In genomic region chr12:2003676-2004112, GRCh38 we compare ENCODE assay signal across 8 cellular contexts. TPM values are rescaled to one million over a fixed set of nuclear protein-coding genes. Genes with fewer than 3 reads are reported as not detected.
DNase-seq lines count a peak whose midpoint lies in the region; ATAC-seq and TF ChIP-seq lines count a peak whose summit lies in the region.

No MANE protein-coding gene starts in this region.

- intact Hi-C loops in adrenal gland (cut with DNase I) = no loop called here

- peak; percentile 53 for DNase-seq in HS-27A (ENCODE audit: low read depth)
- DNase-seq in adrenal gland = no peak
- DNase-seq in stimulated activated effector memory CD8-positive, alpha-beta T cell treated with anti-CD3 and anti-CD28 coated beads, Interleukin-12 subunit alpha, Interleukin-12 subunit beta, amount 100 ng/mL, for 72 hours (ENCODE audit: low spot score in 2 of 2) = no peak
- no peak for DNase-seq in NCI-H446 treated with DMSO at 0.1 percent for 48 hours (lab: John Stamatoyannopoulos, UW)
- DNase-seq in Kasumi-1 (lab: John Stamatoyannopoulos, UW) = no peak

- peaks cover 27% of the 10 kb centered on the region for H3K79me2 ChIP-seq in ACC112 (ENCODE audit: control insufficient read depth, insufficient read depth, low read length, unreplicated experiment)

- H3K9me3 ChIP-seq in adrenal gland (replicated peaks in 1 of 3) (no peaks in the 10 kb centered on the region), iPS-18a (ENCODE audit: control insufficient read depth, low read depth, low read length) (no peaks in the 10 kb centered on the region)

- WGBS in adrenal gland, 4 donors = 1 to 2% (median 1%) methylated on average over 13 of the region's 13 CpGs

- peaks cover 29% of the 10 kb centered on the region for H3K4me1 Mint-ChIP-seq in stimulated activated effector memory CD8-positive, alpha-beta T cell treated with anti-CD3 and anti-CD28 coated beads, Interleukin-12 subunit alpha, Interleukin-12 subunit beta, amount 100 ng/mL, for 72 hours

- H3K36me3 Mint-ChIP-seq in stimulated activated effector memory CD8-positive, alpha-beta T cell treated with anti-CD3 and anti-CD28 coated beads, Interleukin-12 subunit alpha, Interleukin-12 subunit beta, amount 100 ng/mL, for 72 hours = peaks cover 12% of the 10 kb centered on the region

- peak; percentile 26 for ATAC-seq in GM18873 (IDR thresholded peaks at IDR 0.05; ENCODE audit: low FRiP score, unreplicated experiment)
- ATAC-seq in stimulated activated effector memory CD8-positive, alpha-beta T cell treated with anti-CD3 and anti-CD28 coated beads, Interleukin-12 subunit alpha, Interleukin-12 subunit beta, amount 100 ng/mL, for 72 hours = peak; percentile 43

- peak overlapping the region; percentile 81 for H3K9ac ChIP-seq in iPS-18a (ENCODE audit: low read length)

- H2AFZ ChIP-seq in ACC112 (ENCODE audit: low read length, unreplicated experiment) = peak overlapping the region; percentile 63

- H3K9me3 Mint-ChIP-seq in stimulated activated effector memory CD8-positive, alpha-beta T cell treated with anti-CD3 and anti-CD28 coated beads, Interleukin-12 subunit alpha, Interleukin-12 subunit beta, amount 100 ng/mL, for 72 hours = no peaks in the 10 kb centered on the region

- TF ChIP-seq POLR2A in adrenal gland (IDR thresholded peaks at IDR 0.05) = no peak

- peak overlapping the region; percentile 100 for H3K4me3 Mint-ChIP-seq in stimulated activated effector memory CD8-positive, alpha-beta T cell treated with anti-CD3 and anti-CD28 coated beads, Interleukin-12 subunit alpha, Interleukin-12 subunit beta, amount 100 ng/mL, for 72 hours

- H3K4me1 ChIP-seq in ACC112 (ENCODE audit: control insufficient read depth, insufficient read depth, low read length, unreplicated experiment) (peaks cover 12% of the 10 kb centered on the region), adrenal gland (replicated peaks in 1 of 2) (peaks cover 36 to 55% of the 10 kb centered on the region in 2 donors), iPS-18a (ENCODE audit: control insufficient read depth, low read depth, low read length) (peaks cover 21% of the 10 kb centered on the region)

- peak overlapping the region; percentile 100 for H3K27ac Mint-ChIP-seq in stimulated activated effector memory CD8-positive, alpha-beta T cell treated with anti-CD3 and anti-CD28 coated beads, Interleukin-12 subunit alpha, Interleukin-12 subunit beta, amount 100 ng/mL, for 72 hours

- no peak for TF ChIP-seq CTCF in adrenal gland (IDR thresholded peaks at IDR 0.05)

- H3K36me3 ChIP-seq in ACC112 (ENCODE audit: insufficient read depth, low read length) (no peaks in the 10 kb centered on the region), adrenal gland (replicated peaks in 1 of 2) (no peaks in the 10 kb centered on the region), iPS-18a (ENCODE audit: control insufficient read depth, low read depth, low read length) (no peaks in the 10 kb centered on the region)

- H3K27me3 ChIP-seq in ACC112 (ENCODE audit: insufficient read depth, low read length) = no peaks in the 10 kb centered on the region
- H3K27me3 ChIP-seq in adrenal gland = no peaks in the 10 kb centered on the region
- H3K27me3 ChIP-seq in iPS-18a (ENCODE audit: control insufficient read depth, insufficient read depth, low read length) = no peaks in the 10 kb centered on the region

- H3K4me3 ChIP-seq in ACC112 (ENCODE audit: low read depth, low read length) (peak overlapping the region; percentile 91), adrenal gland (peak overlapping the region; percentile 63 to 96 (median 81)), iPS-18a (ENCODE audit: low read length) (peak overlapping the region; percentile 77)

- H3K27ac ChIP-seq in ACC112 (ENCODE audit: low read depth, low read length) (peak overlapping the region; percentile 72), adrenal gland (peak overlapping the region; percentile 58 to 95 (median 88)), iPS-18a (ENCODE audit: low read length) (peak overlapping the region; percentile 22)

RNA-seq across cellular contexts. Expression of gene DCP1B, which starts 0.6 kb away (rescaled TPM):
- total RNA-seq in adrenal gland = 10 to 100 TPM; 12.4 to 47.9 (median 37.5) TPM
- 10 to 100 TPM; 12.4 to 29.0 (median 13.3) TPM for polyA plus RNA-seq in adrenal gland

RNA-seq across cellular contexts. Expression of gene CACNA1C, which starts 49.1 kb away (rescaled TPM):
- total RNA-seq in adrenal gland = 1 to 10 TPM; 2.4 to 5.8 (median 3.7) TPM
- polyA plus RNA-seq in adrenal gland = 1 to 10 TPM; 2.0 to 5.4 (median 2.4) TPM

Comparison
In these comparisons a context has a peak if more than half of its experiments do, and no peak if none do; other contexts are left out.
1. H3K27ac ChIP-seq: peak in every context shown above with its lines; median percentile 88 in adrenal gland; 72 in ACC112; 22 in iPS-18a.